Comparison of ENCODE assay signal across 11 cellular contexts in the genomic region with DNA sequence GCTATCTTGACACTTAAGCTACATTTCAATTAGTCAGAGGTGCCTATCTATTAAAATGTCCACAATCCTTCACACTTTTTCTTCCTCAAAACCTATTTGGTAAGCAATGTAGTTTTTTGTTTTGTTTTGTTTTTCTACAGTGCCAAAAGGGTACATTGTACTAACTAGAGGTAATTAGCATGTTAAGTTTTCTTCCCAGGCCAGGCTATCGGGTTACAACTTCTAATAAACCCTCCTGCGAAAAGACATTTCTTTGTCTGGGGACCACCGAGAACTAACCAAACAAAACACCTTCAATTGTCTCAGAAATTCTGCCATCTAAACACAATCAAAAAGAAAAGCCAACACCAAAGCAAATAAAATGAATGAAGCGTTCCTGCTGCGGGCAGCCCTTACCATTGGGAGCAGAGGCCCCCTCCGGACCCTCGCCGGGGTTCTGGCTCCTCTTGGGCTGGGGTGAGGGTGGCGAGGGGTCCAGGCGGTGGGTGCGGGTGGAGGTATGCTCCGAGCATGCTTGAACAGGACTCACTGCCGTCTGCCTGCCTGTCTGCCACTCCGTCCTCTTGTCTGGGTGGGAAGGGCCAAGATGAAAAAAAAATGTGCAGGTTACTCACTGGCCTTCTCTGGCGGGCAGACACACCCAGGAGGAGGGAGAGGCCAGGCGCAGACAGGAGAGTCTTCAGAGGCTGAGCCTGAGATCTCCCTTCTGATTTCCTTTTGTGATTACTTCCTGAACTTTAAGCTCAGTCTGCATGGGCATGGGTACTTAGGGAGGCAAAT.
DNase-seq lines count a peak whose midpoint lies in the region; ATAC-seq and TF ChIP-seq lines count a peak whose summit lies in the region.
"Had no signal": no experiment of that assay in that cellular context is flagged by ENCODE, and none has a peak within 500 bp of the region (broad histone marks: within the 10 kb centered on the region; RNA-seq: fewer than 3 reads in every experiment).

No MANE protein-coding gene starts in this region.

- H3K4me2 ChIP-seq in OCI-LY7 (ENCODE audit: low read length) = no peak overlapping the region

- peak; percentile 57 for DNase-seq in DMS53 treated with DMSO at 0.1 percent for 48 hours (lab: John Stamatoyannopoulos, UW; ENCODE audit: unreplicated experiment)
- DNase-seq in NCI-H2227 (lab: John Stamatoyannopoulos, UW; ENCODE audit: unreplicated experiment) = peak; percentile 74
- peak; percentile 68 for DNase-seq in ecto neural progenitor cell (ENCODE audit: low spot score)
- DNase-seq in omental fat pad (ENCODE audit: low spot score) = no peak
- DNase-seq in midbrain (lab: John Stamatoyannopoulos, UW) = no peak
- no peak for DNase-seq in OCI-LY7 (ENCODE audit: low spot score)
- no peak for DNase-seq in head of caudate nucleus
- no peak for DNase-seq in coronary artery (ENCODE audit: low spot score)
- DNase-seq: activated CD8-positive, alpha-beta memory T cell treated with anti-CD3 and anti-CD28 coated beads for 24 hours; MV-4-11; tibial artery had no signal

- H3K27ac ChIP-seq in OCI-LY7 (ENCODE audit: low read depth, low read length, poor library complexity, severe bottlenecking) = no peak overlapping the region
- no peak overlapping the region for H3K27ac ChIP-seq in coronary artery
- H3K27ac ChIP-seq: tibial artery had no signal

- no peaks in the 10 kb centered on the region for H3K36me3 ChIP-seq in OCI-LY7 (ENCODE audit: insufficient read depth, low read length)
- H3K36me3 ChIP-seq: tibial artery had no signal

- peak; percentile 71 for ATAC-seq in omental fat pad (ENCODE audit: low FRiP score)

- H3K79me2 ChIP-seq in OCI-LY7 (ENCODE audit: insufficient read depth, low read depth, low read length) = no peaks in the 10 kb centered on the region

- TF ChIP-seq CTCF in omental fat pad (IDR thresholded peaks at IDR 0.05) = no peak
- no peak for TF ChIP-seq CTCF in OCI-LY7 (conservative IDR thresholded peaks at IDR 0.05; ENCODE audit: low read length)
- TF ChIP-seq CTCF in coronary artery (IDR thresholded peaks at IDR 0.05) = no peak

- H3K4me3 ChIP-seq in OCI-LY7 (ENCODE audit: low read depth, low read length, poor library complexity, severe bottlenecking) = no peak overlapping the region
- H3K4me3 ChIP-seq in coronary artery = no peak overlapping the region
- H3K4me3 ChIP-seq: tibial artery had no signal

- H3K9me3 ChIP-seq in OCI-LY7 (ENCODE audit: low read length) = no peaks in the 10 kb centered on the region
- H3K9me3 ChIP-seq: tibial artery had no signal

- H3K4me1 ChIP-seq in OCI-LY7 (ENCODE audit: insufficient read depth, low read length, poor library complexity, severe bottlenecking) = no peaks in the 10 kb centered on the region
- H3K4me1 ChIP-seq: tibial artery had no signal

- CTCF ChIA-PET in OCI-LY7 (lab: Charles Lee; ENCODE audit: unreplicated experiment) = no interaction called here

- H4K20me1 ChIP-seq in OCI-LY7 (ENCODE audit: insufficient read depth, low read length) = no peaks in the 10 kb centered on the region

- no TSS peak for BruUV-seq in OCI-LY7 (replicated peaks; lab: Mats Ljungman, UMichigan)

- H3K9me2 ChIP-seq in OCI-LY7 (ENCODE audit: insufficient read depth, low read length) = no peaks in the 10 kb centered on the region

- intact Hi-C loops in OCI-LY7 (cut with micrococcal nuclease; ENCODE audit: unreplicated experiment) = no loop called here
- intact Hi-C loops in head of caudate nucleus (cut with DNase I) = no loop called here

- POLR2A ChIA-PET in OCI-LY7 (lab: Charles Lee) = interaction anchor here (0.6 kb wide), 2 partner anchors 27 to 108 kb away, joined by 5 to 6 read pairs; no protein-coding TSS in a partner anchor

- no peak overlapping the region for H2AFZ ChIP-seq in OCI-LY7 (ENCODE audit: low read length)

Comparison
In these comparisons a context has a peak if more than half of its experiments do, and no peak if none do; other contexts are left out.
1. DNase-seq: peak in DMS53 treated with DMSO at 0.1 percent for 48 hours (single experiment), NCI-H2227 (single experiment) and ecto neural progenitor cell (single experiment); none in omental fat pad (single experiment), midbrain (single experiment), OCI-LY7 (single experiment), head of caudate nucleus (0 of 42) and coronary artery (single experiment).